In the genomic region with DNA sequence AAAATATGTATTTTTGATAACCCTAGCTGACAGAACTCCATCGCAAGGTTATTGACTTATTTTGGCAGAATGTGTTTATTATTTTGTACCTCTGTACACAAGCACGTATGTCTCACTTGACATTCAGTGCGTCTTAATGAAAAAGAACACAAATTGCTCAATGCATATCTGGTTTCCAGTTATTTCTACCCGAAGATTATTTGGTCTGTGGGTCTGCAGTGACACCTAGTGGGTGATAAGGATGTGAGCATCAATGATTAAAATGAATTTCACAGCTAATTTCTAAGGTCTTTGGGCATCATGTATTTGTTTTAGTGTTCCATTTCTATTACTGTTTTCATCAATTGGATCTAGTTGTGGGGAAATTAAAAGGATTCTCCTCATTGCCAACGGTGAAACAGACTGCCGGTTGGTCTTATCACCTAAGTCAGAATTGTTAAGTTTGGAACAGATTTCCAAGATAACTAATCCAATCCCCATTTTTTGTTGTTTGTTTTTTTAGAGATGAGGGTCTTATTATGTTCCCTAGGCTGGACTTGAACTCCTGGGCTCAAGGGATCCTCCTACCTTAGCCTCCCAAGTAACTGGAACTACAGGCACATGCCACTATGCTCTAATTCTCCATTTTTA, we compare ENCODE assay signal across 9 cellular contexts. TPM values are rescaled to one million over a fixed set of nuclear protein-coding genes. Genes with fewer than 3 reads are reported as not detected.
DNase-seq lines count a peak whose midpoint lies in the region; ATAC-seq, FAIRE-seq and TF ChIP-seq lines count a peak whose summit lies in the region.
"Had no signal": no experiment of that assay in that cellular context is flagged by ENCODE, and none has a peak within 500 bp of the region (broad histone marks: within the 10 kb centered on the region; RNA-seq: fewer than 3 reads in every experiment).

No MANE protein-coding gene starts in this region.

- H3K27me3 Mint-ChIP-seq in activated naive CD8-positive, alpha-beta T cell treated with anti-CD3 and anti-CD28 coated beads for 36 hours = no peaks in the 10 kb centered on the region

- H3K27ac ChIP-seq in OCI-LY3 (ENCODE audit: low read length) = no peak overlapping the region

- H3K79me2 ChIP-seq in OCI-LY3 (ENCODE audit: low read length) = 0 out of 2 replicates have a peak, but pooled peaks cover 9% of the 10 kb centered on the region

- H3K9ac ChIP-seq in OCI-LY3 (ENCODE audit: low read length) = no peak overlapping the region

- no peak overlapping the region for H3K4me2 ChIP-seq in OCI-LY3 (ENCODE audit: low read length)

- peaks cover 18% of the 10 kb centered on the region for H3K36me3 Mint-ChIP-seq in activated naive CD8-positive, alpha-beta T cell treated with anti-CD3 and anti-CD28 coated beads for 36 hours

- TF ChIP-seq CTCF in D721Med (IDR thresholded peaks at IDR 0.05; ENCODE audit: insufficient read depth, missing control alignments) = peak; percentile 91
- TF ChIP-seq CTCF in OCI-LY3 (IDR thresholded peaks at IDR 0.05; ENCODE audit: low read depth, low read length) = peak; percentile 74

- no peak overlapping the region for H3K27ac Mint-ChIP-seq in activated naive CD8-positive, alpha-beta T cell treated with anti-CD3 and anti-CD28 coated beads for 36 hours
- H3K27ac Mint-ChIP-seq: T-helper 1 cell treated with Interleukin-12 subunit alpha and Interleukin-12 subunit beta and Interleukin-4 antibody, amounts not matched to agents 30 μg/mL and 1 μg/mL, for 36 hours had no signal

- DNase-seq in D721Med (ENCODE audit: insufficient read length, low spot score) (no peak), HPDE6-E6E7 (ENCODE audit: extremely low spot score) (peak; percentile 40), head of caudate nucleus (peak in 23 of 42 donors; percentile 21 to 81 (median 49)), sciatic nerve (ENCODE audit: low spot score) (no peak)
- DNase-seq in activated naive CD8-positive, alpha-beta T cell treated with anti-CD3 and anti-CD28 coated beads for 36 hours = peak; percentile 12
- DNase-seq in NK-92 treated with Interleukin-12 subunit alpha and Interleukin-12 subunit beta, amount 100 ng/mL, for 24 hours (lab: John Stamatoyannopoulos, UW) = no peak

- no peak overlapping the region for H3K4me3 ChIP-seq in OCI-LY3 (ENCODE audit: low read length)

- H2AFZ ChIP-seq in OCI-LY3 (ENCODE audit: low read depth, low read length) = no peak overlapping the region

- H3K9me3 ChIP-seq in OCI-LY3 (ENCODE audit: insufficient read depth, low read length) = no peaks in the 10 kb centered on the region

- intact Hi-C loops in head of caudate nucleus (cut with DNase I) (no loop called here), sciatic nerve (cut with DNase I) (loop anchor here (10.0 kb wide), 1 partner anchor 285 kb away; no protein-coding TSS in a partner anchor)

- H3K9me3 Mint-ChIP-seq in activated naive CD8-positive, alpha-beta T cell treated with anti-CD3 and anti-CD28 coated beads for 36 hours = no peaks in the 10 kb centered on the region
- H3K9me3 Mint-ChIP-seq: T-helper 1 cell treated with Interleukin-12 subunit alpha and Interleukin-12 subunit beta and Interleukin-4 antibody, amounts not matched to agents 30 μg/mL and 1 μg/mL, for 36 hours had no signal

- ATAC-seq in sciatic nerve (peak; percentile 78), GM18909 (IDR thresholded peaks at IDR 0.05; ENCODE audit: poor library complexity, unreplicated experiment) (no peak)

- H3K4me3 Mint-ChIP-seq in activated naive CD8-positive, alpha-beta T cell treated with anti-CD3 and anti-CD28 coated beads for 36 hours = no peak overlapping the region
- H3K4me3 Mint-ChIP-seq: T-helper 1 cell treated with Interleukin-12 subunit alpha and Interleukin-12 subunit beta and Interleukin-4 antibody, amounts not matched to agents 30 μg/mL and 1 μg/mL, for 36 hours had no signal

- H3K27me3 ChIP-seq in OCI-LY3 (ENCODE audit: low read depth, low read length) = no peaks in the 10 kb centered on the region

- peaks cover 24% of the 10 kb centered on the region for H3K4me1 Mint-ChIP-seq in activated naive CD8-positive, alpha-beta T cell treated with anti-CD3 and anti-CD28 coated beads for 36 hours

- peaks cover 28% of the 10 kb centered on the region for H3K36me3 ChIP-seq in OCI-LY3 (replicated peaks; ENCODE audit: low read depth, low read length)

- no peaks in the 10 kb centered on the region for H4K20me1 ChIP-seq in OCI-LY3 (ENCODE audit: insufficient read depth, low read length)

- FAIRE-seq in D721Med (lab: Jason Lieb, UNC) = peak; percentile 29

- H3K4me1 ChIP-seq in OCI-LY3 (ENCODE audit: low read length) = no peaks in the 10 kb centered on the region

RNA-seq across cellular contexts. Expression of a gene that starts 13.9 kb away (rescaled TPM):
- 10 to 100 TPM; 21.5 to 21.8 TPM for total RNA-seq in activated naive CD8-positive, alpha-beta T cell treated with anti-CD3 and anti-CD28 coated beads for 36 hours
- 9.7 TPM for total RNA-seq in sciatic nerve

RNA-seq across cellular contexts. Expression of a gene that starts 30.4 kb away (rescaled TPM):
- under 1 TPM; 0.56 to 0.84 TPM for total RNA-seq in activated naive CD8-positive, alpha-beta T cell treated with anti-CD3 and anti-CD28 coated beads for 36 hours
- total RNA-seq in sciatic nerve = 17.9 TPM

Comparison
In these comparisons a context has a peak if more than half of its experiments do, and no peak if none do; other contexts are left out.
1. DNase-seq: peak in HPDE6-E6E7 (single experiment), activated naive CD8-positive, alpha-beta T cell treated with anti-CD3 and anti-CD28 coated beads for 36 hours (single experiment) and head of caudate nucleus (23 of 42); none in D721Med (single experiment), sciatic nerve (single experiment) and NK-92 treated with Interleukin-12 subunit alpha and Interleukin-12 subunit beta, amount 100 ng/mL, for 24 hours (single experiment).
2. RNA of a gene that starts 30.4 kb away (total RNA-seq): 17.9 TPM in sciatic nerve (single experiment); 0.56 to 0.84 TPM in activated naive CD8-positive, alpha-beta T cell treated with anti-CD3 and anti-CD28 coated beads for 36 hours; every median in the first group is over 10 times any median in the second.